ENCODE assay signal across 17 cellular contexts in the genomic region with DNA sequence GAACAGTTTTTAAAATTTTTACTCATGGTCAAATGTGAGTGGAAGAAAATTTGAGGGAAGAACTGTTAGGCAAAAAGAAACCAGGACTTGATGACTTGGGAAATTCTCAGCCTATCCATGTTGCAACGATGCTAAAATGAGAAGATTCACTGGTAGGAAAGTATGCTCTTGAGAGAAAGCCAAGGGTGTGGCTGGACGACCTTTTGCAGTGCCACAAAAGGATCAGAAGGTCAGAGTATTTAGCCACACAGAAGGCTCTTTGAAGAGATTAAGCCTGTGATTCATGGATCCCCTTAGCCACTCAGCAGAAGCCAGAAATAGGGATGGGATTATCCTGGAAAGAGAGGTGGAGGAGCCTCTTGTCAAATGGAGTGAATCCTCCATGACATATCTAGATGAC.
DNase-seq lines count a peak whose midpoint lies in the region; ATAC-seq and TF ChIP-seq lines count a peak whose summit lies in the region.
"Had no signal": no experiment of that assay in that cellular context is flagged by ENCODE, and none has a peak within 500 bp of the region (broad histone marks: within the 10 kb centered on the region; RNA-seq: fewer than 3 reads in every experiment).

No MANE protein-coding gene starts in this region.

- H3K9me3 Mint-ChIP-seq in chondrocyte (ENCODE audit: low read depth) (peaks cover 2% of the 10 kb centered on the region), neural progenitor cell (no peaks in the 10 kb centered on the region)
- H3K9me3 Mint-ChIP-seq in activated T-cell treated with anti-CD3 and anti-CD28 coated beads, Interleukin-2, amount 50 U/mL, for 72 hours: no peaks in the 10 kb centered on the region
- H3K9me3 Mint-ChIP-seq: activated naive CD8-positive, alpha-beta T cell treated with anti-CD3 and anti-CD28 coated beads, Interleukin-2, amount 10 ng/mL, durations not matched to agents 7 days and 5 days had no signal

- H3K4me3 Mint-ChIP-seq in chondrocyte (ENCODE audit: unreplicated experiment): no peak overlapping the region
- no peak overlapping the region for H3K4me3 Mint-ChIP-seq in neural progenitor cell
- no peak overlapping the region for H3K4me3 Mint-ChIP-seq in activated T-cell treated with anti-CD3 and anti-CD28 coated beads, Interleukin-2, amount 50 U/mL, for 72 hours
- H3K4me3 Mint-ChIP-seq: activated naive CD8-positive, alpha-beta T cell treated with anti-CD3 and anti-CD28 coated beads, Interleukin-2, amount 10 ng/mL, durations not matched to agents 7 days and 5 days had no signal

- H3K36me3 ChIP-seq in neural progenitor cell (no peaks in the 10 kb centered on the region), upper lobe of right lung (no peaks in the 10 kb centered on the region)
- no peaks in the 10 kb centered on the region for H3K36me3 ChIP-seq in effector memory CD4-positive, alpha-beta T cell (ENCODE audit: control insufficient read depth, insufficient read depth, low read length)
- H3K36me3 ChIP-seq: heart right ventricle, pancreas, SJSA1, uterus had no signal

- H3K4me1 ChIP-seq in neural progenitor cell (peaks cover 15% of the 10 kb centered on the region), upper lobe of right lung (peaks cover 3% of the 10 kb centered on the region)
- H3K4me1 ChIP-seq in effector memory CD4-positive, alpha-beta T cell (ENCODE audit: control insufficient read depth, insufficient read depth, low read length, poor library complexity, severe bottlenecking): no peaks in the 10 kb centered on the region
- H3K4me1 ChIP-seq: pancreas, SJSA1, uterus had no signal

- TF ChIP-seq CTCF in chondrocyte (IDR thresholded peaks at IDR 0.05) (no peak), neural progenitor cell (IDR thresholded peaks at IDR 0.05) (no peak), upper lobe of right lung (IDR thresholded peaks at IDR 0.05) (no peak)

- ATAC-seq in activated T-cell treated with anti-CD3 and anti-CD28 coated beads, Interleukin-2, amount 50 U/mL, for 72 hours (replicated peaks in 1 of 2): no peak
- ATAC-seq in upper lobe of right lung: no peak

- no peaks in the 10 kb centered on the region for H4K20me1 ChIP-seq in neural progenitor cell (ENCODE audit: low read depth)

- H3K27me3 Mint-ChIP-seq in chondrocyte (ENCODE audit: low read depth) (no peaks in the 10 kb centered on the region), neural progenitor cell (ENCODE audit: insufficient read depth, low read depth) (no peaks in the 10 kb centered on the region)
- H3K27me3 Mint-ChIP-seq in activated T-cell treated with anti-CD3 and anti-CD28 coated beads, Interleukin-2, amount 50 U/mL, for 72 hours (ENCODE audit: low read depth): no peaks in the 10 kb centered on the region
- H3K27me3 Mint-ChIP-seq: activated naive CD8-positive, alpha-beta T cell treated with anti-CD3 and anti-CD28 coated beads, Interleukin-2, amount 10 ng/mL, durations not matched to agents 7 days and 5 days had no signal

- H3K79me2 ChIP-seq in neural progenitor cell (ENCODE audit: low read depth): no peaks in the 10 kb centered on the region

- peaks cover 5% of the 10 kb centered on the region for H3F3A ChIP-seq in neural progenitor cell (ENCODE audit: low read depth)

- H3K9ac ChIP-seq in neural progenitor cell: no peak overlapping the region

- intact Hi-C loops in upper lobe of right lung (cut with DNase I): no loop called here

- no peaks in the 10 kb centered on the region for H3K36me3 Mint-ChIP-seq in chondrocyte (ENCODE audit: low read depth)
- no peaks in the 10 kb centered on the region for H3K36me3 Mint-ChIP-seq in neural progenitor cell
- no peaks in the 10 kb centered on the region for H3K36me3 Mint-ChIP-seq in activated T-cell treated with anti-CD3 and anti-CD28 coated beads, Interleukin-2, amount 50 U/mL, for 72 hours (ENCODE audit: insufficient read depth in 2 of 2)
- H3K36me3 Mint-ChIP-seq: activated naive CD8-positive, alpha-beta T cell treated with anti-CD3 and anti-CD28 coated beads, Interleukin-2, amount 10 ng/mL, durations not matched to agents 7 days and 5 days had no signal

- H3K4me2 ChIP-seq in neural progenitor cell: peak overlapping the region; percentile 19

- DNase-seq in AG08396 (ENCODE audit: low spot score) (peak; percentile 7), HT1080 (ENCODE audit: low read depth) (peak; percentile 50), chondrocyte (ENCODE audit: low spot score) (no peak), neural progenitor cell (ENCODE audit: low spot score) (peak; percentile 62), germinal center (ENCODE audit: low spot score) (no peak), upper lobe of right lung (no peak)
- no peak for DNase-seq in effector memory CD4-positive, alpha-beta T cell
- no peak for DNase-seq in activated T-cell treated with anti-CD3 and anti-CD28 coated beads, Interleukin-2, amount 50 U/mL, for 72 hours
- DNase-seq: activated naive CD8-positive, alpha-beta T cell treated with anti-CD3 and anti-CD28 coated beads, Interleukin-2, amount 10 ng/mL, durations not matched to agents 7 days and 5 days; activated T-cell treated with anti-CD3 and anti-CD28 coated beads, Interleukin-2, amount 50 U/mL, for 1 hour; Calu3; heart right ventricle; KBM-7; pancreas; stimulated activated naive CD4-positive, alpha-beta T cell treated with Interleukin-2 at 50 U/mL for 16 hours; uterus had no signal

- H3K4me3 ChIP-seq in neural progenitor cell: no peak overlapping the region
- no peak overlapping the region for H3K4me3 ChIP-seq in effector memory CD4-positive, alpha-beta T cell (ENCODE audit: insufficient read depth, low read depth, low read length, poor library complexity, severe bottlenecking)
- H3K4me3 ChIP-seq in upper lobe of right lung: no peak overlapping the region
- H3K4me3 ChIP-seq: heart right ventricle, pancreas, SJSA1, uterus had no signal

- no peaks in the 10 kb centered on the region for H3K9me3 ChIP-seq in neural progenitor cell (ENCODE audit: low read depth)
- H3K9me3 ChIP-seq in effector memory CD4-positive, alpha-beta T cell (ENCODE audit: control insufficient read depth, low read length): no peaks in the 10 kb centered on the region
- no peaks in the 10 kb centered on the region for H3K9me3 ChIP-seq in upper lobe of right lung
- H3K9me3 ChIP-seq: heart right ventricle, pancreas, SJSA1, uterus had no signal

- H2AFZ ChIP-seq in neural progenitor cell (replicated peaks): no peak overlapping the region

- peak overlapping the region; percentile 82 for H3K27ac Mint-ChIP-seq in chondrocyte (ENCODE audit: unreplicated experiment)
- no peak overlapping the region for H3K27ac Mint-ChIP-seq in neural progenitor cell
- H3K27ac Mint-ChIP-seq in activated T-cell treated with anti-CD3 and anti-CD28 coated beads, Interleukin-2, amount 50 U/mL, for 72 hours: no peak overlapping the region
- H3K27ac Mint-ChIP-seq: activated naive CD8-positive, alpha-beta T cell treated with anti-CD3 and anti-CD28 coated beads, Interleukin-2, amount 10 ng/mL, durations not matched to agents 7 days and 5 days had no signal

- H3K27me3 ChIP-seq in neural progenitor cell (no peaks in the 10 kb centered on the region), upper lobe of right lung (no peaks in the 10 kb centered on the region)
- H3K27me3 ChIP-seq in effector memory CD4-positive, alpha-beta T cell (replicated peaks; ENCODE audit: control insufficient read depth, insufficient read depth, low read length, poor library complexity, severe bottlenecking): no peaks in the 10 kb centered on the region
- H3K27me3 ChIP-seq: heart right ventricle, pancreas, SJSA1, uterus had no signal

- H3K27ac ChIP-seq in neural progenitor cell (no peak overlapping the region), upper lobe of right lung (no peak overlapping the region)
- no peak overlapping the region for H3K27ac ChIP-seq in effector memory CD4-positive, alpha-beta T cell (ENCODE audit: insufficient read depth, low read length, poor library complexity, severe bottlenecking)
- H3K27ac ChIP-seq: heart right ventricle, pancreas, SJSA1, uterus had no signal

- H3K4me1 Mint-ChIP-seq in chondrocyte (ENCODE audit: low read depth) (peaks cover 42% of the 10 kb centered on the region), neural progenitor cell (peaks cover 15% of the 10 kb centered on the region)
- H3K4me1 Mint-ChIP-seq in activated T-cell treated with anti-CD3 and anti-CD28 coated beads, Interleukin-2, amount 50 U/mL, for 72 hours (ENCODE audit: low read depth): no peaks in the 10 kb centered on the region
- H3K4me1 Mint-ChIP-seq: activated naive CD8-positive, alpha-beta T cell treated with anti-CD3 and anti-CD28 coated beads, Interleukin-2, amount 10 ng/mL, durations not matched to agents 7 days and 5 days had no signal

Comparison
In these comparisons a context has a peak if more than half of its experiments do, and no peak if none do; other contexts are left out.
1. DNase-seq: peak in AG08396 (single experiment), HT1080 (single experiment) and neural progenitor cell (single experiment); none in chondrocyte (single experiment), effector memory CD4-positive, alpha-beta T cell (0 of 3), activated T-cell treated with anti-CD3 and anti-CD28 coated beads, Interleukin-2, amount 50 U/mL, for 72 hours (0 of 2), germinal center (single experiment) and upper lobe of right lung (single experiment).